In genomic region chr2:46610014-46610413, GRCh38 we compare ENCODE assay signal across 23 cellular contexts. TPM values are rescaled to one million over a fixed set of nuclear protein-coding genes. Genes with fewer than 3 reads are reported as not detected.
DNase-seq lines count a peak whose midpoint lies in the region; ATAC-seq, FAIRE-seq and TF ChIP-seq lines count a peak whose summit lies in the region.
"Had no signal": no experiment of that assay in that cellular context is flagged by ENCODE, and none has a peak within 500 bp of the region (broad histone marks: within the 10 kb centered on the region; RNA-seq: fewer than 3 reads in every experiment).

No MANE protein-coding gene starts in this region.

- POLR2A ChIA-PET in K562 (lab: Yijun Ruan, JAX), result interaction anchor here (0.6 kb wide), 1 partner anchor 300 kb away, joined by 3 read pairs; no protein-coding TSS in a partner anchor

- TF ChIP-seq RAD21 in K562 (CRISPR knock-in tag; conservative IDR thresholded peaks at IDR 0.05 in 1 of 2, IDR thresholded peaks at IDR 0.05 in 1 of 2), result no peak

- H3K4me1 Mint-ChIP-seq in dendritic cell treated with granulocyte-macrophage colony-stimulating factor and Interleukin-4, amounts not matched to agents 40 ng/mL and 50 ng/mL, for 4 days (ENCODE audit: low read depth), result peaks cover 12% of the 10 kb centered on the region

- DNase-seq in K562 (ENCODE audit: extremely low read depth in 1 of 4, low spot score in 3 of 4) (no peak), upper lobe of right lung (no peak), foreskin fibroblast (no peak), NCI-H524 treated with DMSO at 0.1 percent for 48 hours (lab: John Stamatoyannopoulos, UW) (no peak)
- DNase-seq: 8988T; ACHN; BE2C; C1 segment of cervical spinal cord; Caco-2; Calu3; CD4-positive, alpha-beta memory T cell; CD4-positive, CD25-positive, alpha-beta regulatory T cell; CD8-positive, alpha-beta memory T cell; DMS79 treated with DMSO at 0.1 percent for 48 hours; GF-D8 had no signal

- TF ChIP-seq CTCF in K562 (IDR thresholded peaks at IDR 0.05 in 2 of 3, conservative IDR thresholded peaks at IDR 0.05 in 1 of 3; ENCODE audit: insufficient read depth in 2 of 3, low read depth in 1 of 3, low read length in 3 of 3) (no peak), upper lobe of right lung (IDR thresholded peaks at IDR 0.05) (no peak), foreskin fibroblast (IDR thresholded peaks at IDR 0.05; ENCODE audit: low read depth, low read length) (no peak)

- H3K9me3 ChIP-seq in K562 (replicated peaks; ENCODE audit: control insufficient read depth, insufficient read depth, low read depth, low read length) (no peaks in the 10 kb centered on the region), upper lobe of right lung (no peaks in the 10 kb centered on the region)
- H3K9me3 ChIP-seq: BE2C, Caco-2 had no signal

- H4K20me1 ChIP-seq in K562 (replicated peaks; ENCODE audit: control insufficient read depth, insufficient read depth, low read length), result no peaks in the 10 kb centered on the region
- H4K20me1 ChIP-seq: BLaER1 had no signal

- no peaks in the 10 kb centered on the region for H3K27me3 ChIP-seq in K562 (ENCODE audit: control insufficient read depth in 2 of 2, insufficient read depth in 2 of 2, low read length in 2 of 2)
- no peaks in the 10 kb centered on the region for H3K27me3 ChIP-seq in upper lobe of right lung
- H3K27me3 ChIP-seq: BE2C, BLaER1 had no signal

- peaks cover 8% of the 10 kb centered on the region for H3K79me2 ChIP-seq in K562 (ENCODE audit: control insufficient read depth, insufficient read depth, low read length)

- no peak for TF ChIP-seq POLR2A in K562 (conservative IDR thresholded peaks at IDR 0.05)

- BruUV-seq in K562 (replicated peaks; lab: Mats Ljungman, UMichigan), result no TSS peak

- H3K36me3 ChIP-seq in K562 (ENCODE audit: control insufficient read depth, insufficient read depth, low read length), result peaks cover 3% of the 10 kb centered on the region; the same call in 1 of the 3 replicates
- peaks cover 3% of the 10 kb centered on the region for H3K36me3 ChIP-seq in upper lobe of right lung

- H3K27ac ChIP-seq in K562 (ENCODE audit: extremely low read depth, low read depth, low read length) (no peak overlapping the region), upper lobe of right lung (no peak overlapping the region)
- H3K27ac ChIP-seq: BLaER1 had no signal

- 68% methylated on average over 2 of the region's 2 CpGs for WGBS in K562 (ENCODE audit: insufficient coverage, low coverage, missing lambda C conversion rate)

- H3K27ac Mint-ChIP-seq in dendritic cell treated with granulocyte-macrophage colony-stimulating factor and Interleukin-4, amounts not matched to agents 40 ng/mL and 50 ng/mL, for 4 days, result peak overlapping the region; percentile 48
- H3K27ac Mint-ChIP-seq: CD4-positive, alpha-beta memory T cell; CD8-positive, alpha-beta memory T cell had no signal

- peaks cover 15% of the 10 kb centered on the region for H3K36me3 Mint-ChIP-seq in dendritic cell treated with granulocyte-macrophage colony-stimulating factor and Interleukin-4, amounts not matched to agents 40 ng/mL and 50 ng/mL, for 4 days (ENCODE audit: low read depth)

- TF ChIP-seq EP300 in K562 (IDR thresholded peaks at IDR 0.05; ENCODE audit: low read length), result no peak

- no peak overlapping the region for H3K9ac ChIP-seq in K562 (ENCODE audit: insufficient read depth in 1 of 2, low read depth in 2 of 2, low read length in 2 of 2)
- H3K9ac ChIP-seq: BLaER1 had no signal

- H3K4me2 ChIP-seq in K562 (ENCODE audit: insufficient read depth, low read length), result no peak overlapping the region
- H3K4me2 ChIP-seq: BLaER1 had no signal

- intact Hi-C loops in K562 (cut with micrococcal nuclease) (no loop called here), upper lobe of right lung (cut with DNase I) (no loop called here)
- intact Hi-C loops in dendritic cell treated with granulocyte-macrophage colony-stimulating factor and Interleukin-4, amounts not matched to agents 40 ng/mL and 50 ng/mL, for 4 days (cut with micrococcal nuclease), result no loop called here

- no peak for FAIRE-seq in K562 (lab: Jason Lieb, UNC)
- FAIRE-seq: A204.1, D721Med, G401.6, GM12891, GM19239 had no signal

- no peak overlapping the region for H2AFZ ChIP-seq in K562 (ENCODE audit: low read depth, low read length)

- ATAC-seq in K562, result no peak
- ATAC-seq in upper lobe of right lung, result peak; percentile 53

- in situ Hi-C loops in K562 (cut with MboI), result no loop called here

- no peaks in the 10 kb centered on the region for H3K27me3 Mint-ChIP-seq in dendritic cell treated with granulocyte-macrophage colony-stimulating factor and Interleukin-4, amounts not matched to agents 40 ng/mL and 50 ng/mL, for 4 days
- H3K27me3 Mint-ChIP-seq: CD4-positive, alpha-beta memory T cell; CD4-positive, CD25-positive, alpha-beta regulatory T cell; CD8-positive, alpha-beta memory T cell had no signal

- no peaks in the 10 kb centered on the region for H3K9me3 Mint-ChIP-seq in dendritic cell treated with granulocyte-macrophage colony-stimulating factor and Interleukin-4, amounts not matched to agents 40 ng/mL and 50 ng/mL, for 4 days
- H3K9me3 Mint-ChIP-seq: CD14-positive monocyte; CD4-positive, alpha-beta memory T cell; CD4-positive, CD25-positive, alpha-beta regulatory T cell; CD8-positive, alpha-beta memory T cell had no signal

- no peaks in the 10 kb centered on the region for H3K9me1 ChIP-seq in K562 (ENCODE audit: control insufficient read depth, insufficient read depth, low read length)

- H3K4me1 ChIP-seq in K562 (replicated peaks in 1 of 2; ENCODE audit: control insufficient read depth in 2 of 2, insufficient read depth in 2 of 2, low read length in 2 of 2) (peaks cover 0 to 6% of the 10 kb centered on the region in 2 experiments; a peak in 1 of 5 replicates), upper lobe of right lung (no peaks in the 10 kb centered on the region)
- H3K4me1 ChIP-seq: BE2C had no signal

- CTCF ChIA-PET in K562 (lab: Yijun Ruan, JAX; ENCODE audit: low intra/inter-chr PET ratio), result interaction anchor here (0.9 kb wide), 1 partner anchor 149 kb away, joined by 3 read pairs; no protein-coding TSS in a partner anchor

- H3K4me3 ChIP-seq in K562 (no peak overlapping the region), upper lobe of right lung (no peak overlapping the region), foreskin fibroblast (ENCODE audit: low read depth in 1 of 2, low read length in 2 of 2) (no peak overlapping the region)
- H3K4me3 ChIP-seq: BLaER1 had no signal

- no peak overlapping the region for H3K4me3 Mint-ChIP-seq in dendritic cell treated with granulocyte-macrophage colony-stimulating factor and Interleukin-4, amounts not matched to agents 40 ng/mL and 50 ng/mL, for 4 days
- H3K4me3 Mint-ChIP-seq: CD14-positive monocyte; CD4-positive, alpha-beta memory T cell; CD4-positive, CD25-positive, alpha-beta regulatory T cell; CD8-positive, alpha-beta memory T cell had no signal

TF ChIP-seq in K562, 482 proteins besides CTCF, POLR2A, EP300 and RAD21 (continues in another document):
- TF ChIP-seq RBM22 (IDR thresholded peaks at IDR 0.05; ENCODE audit: low read depth, low read length, poor library complexity, severe bottlenecking) (no peak), ZNF586 (CRISPR knock-in tag; conservative IDR thresholded peaks at IDR 0.05) (no peak), DLX4 (CRISPR knock-in tag; IDR thresholded peaks at IDR 0.05) (no peak)

RNA-seq across cellular contexts. Expression of gene PIGF, which starts 6.8 kb away (rescaled TPM):
- 38.1 and 70.8 TPM in 2 replicates for total RNA-seq in K562 (2011; cell fraction: chromatin; rRNA removed; ENCODE audit: low replicate concordance)
- 27.5 and 34.0 TPM in 2 replicates for total RNA-seq in K562 (2011; cell fraction: nucleolus; rRNA removed)
- 49.3 and 65.3 TPM in 2 replicates for total RNA-seq in K562 (2011; cell fraction: nucleoplasm; rRNA removed)
- total RNA-seq in K562 (2014; rRNA removed) (10.9 and 14.0 TPM in 2 replicates), K562 (2014; rRNA removed; fragmentation: Illumina TruSeq; extraction: Trizol) (27.1 and 28.9 TPM in 2 replicates), K562 (2015; rRNA removed; fragmentation: Illumina TruSeq; extraction: Trizol) (16.9 and 17.3 TPM in 2 replicates), K562 (2021) (22.9 TPM in 2 replicates), upper lobe of right lung (21.9 TPM)
- polyA plus RNA-seq in K562 (2011; rRNA removed) (74.6 and 77.6 TPM in 2 replicates), K562 (2014; fragmentation: Illumina TruSeq; extraction: Trizol) (23.5 and 24.2 TPM in 2 replicates), K562 (2014; fragmentation: Nextera tagmentation; extraction: Ambion mirVana) (10 to 100 TPM; 82.3 to 83.9 TPM), K562 (2014; rRNA removed) (21.9 and 33.0 TPM in 2 replicates)
- 13.9 and 37.9 TPM in 2 replicates for polyA plus RNA-seq in K562 (2011; cell fraction: cytosol; rRNA removed)
- 37.5 and 52.6 TPM in 2 replicates for polyA plus RNA-seq in K562 (2011; cell fraction: nucleus; rRNA removed)
- polyA plus RNA-seq in K562 (2012), result 23.5 and 26.5 TPM in 2 replicates
- 36.3 and 37.4 TPM in 2 replicates for polyA minus RNA-seq in K562 (2011; rRNA and poly(A)+ RNA removed)
- 12.1 and 13.9 TPM in 2 replicates for polyA minus RNA-seq in K562 (2011; cell fraction: cytosol; rRNA and poly(A)+ RNA removed)
- polyA minus RNA-seq in K562 (2011; cell fraction: nucleus; rRNA and poly(A)+ RNA removed), result 37.8 and 57.2 TPM in 2 replicates

RNA-seq across cellular contexts. Expression of gene CRIPT, which starts 7.0 kb away (rescaled TPM):
- 5.1 and 13.1 TPM in 2 replicates for total RNA-seq in K562 (2011; cell fraction: chromatin; rRNA removed; ENCODE audit: low replicate concordance)
- 2.9 and 3.3 TPM in 2 replicates for total RNA-seq in K562 (2011; cell fraction: nucleolus; rRNA removed)
- 8.1 and 16.0 TPM in 2 replicates for total RNA-seq in K562 (2011; cell fraction: nucleoplasm; rRNA removed)
- total RNA-seq in K562 (2014; rRNA removed) (5.6 and 6.9 TPM in 2 replicates), K562 (2014; rRNA removed; fragmentation: Illumina TruSeq; extraction: Trizol) (15.7 and 17.5 TPM in 2 replicates), K562 (2015; rRNA removed; fragmentation: Illumina TruSeq; extraction: Trizol) (8.3 and 10.5 TPM in 2 replicates), K562 (2021) (11.6 and 12.0 TPM in 2 replicates), upper lobe of right lung (15.3 TPM)
- polyA plus RNA-seq in K562 (2011; rRNA removed) (9.7 and 13.6 TPM in 2 replicates), K562 (2014; fragmentation: Illumina TruSeq; extraction: Trizol) (11.9 and 12.8 TPM in 2 replicates), K562 (2014; fragmentation: Nextera tagmentation; extraction: Ambion mirVana) (10 to 100 TPM; 29.1 to 33.9 TPM), K562 (2014; rRNA removed) (10.2 and 11.1 TPM in 2 replicates)
- 1.6 and 4.8 TPM in 2 replicates for polyA plus RNA-seq in K562 (2011; cell fraction: cytosol; rRNA removed)
- polyA plus RNA-seq in K562 (2011; cell fraction: nucleus; rRNA removed), result 1.6 and 2.6 TPM in 2 replicates
- polyA plus RNA-seq in K562 (2012), result 12.3 and 19.7 TPM in 2 replicates
- 8.3 and 9.6 TPM in 2 replicates for polyA minus RNA-seq in K562 (2011; rRNA and poly(A)+ RNA removed)
- 2.6 and 5.5 TPM in 2 replicates for polyA minus RNA-seq in K562 (2011; cell fraction: cytosol; rRNA and poly(A)+ RNA removed)
- polyA minus RNA-seq in K562 (2011; cell fraction: nucleus; rRNA and poly(A)+ RNA removed), result 4.3 and 6.3 TPM in 2 replicates
